In genomic region chr1:206080421-206080820, GRCh38 we compare ENCODE assay signal across 21 cellular contexts. TPM values are rescaled to one million over a fixed set of nuclear protein-coding genes. Genes with fewer than 3 reads are reported as not detected.
DNase-seq lines count a peak whose midpoint lies in the region; ATAC-seq and TF ChIP-seq lines count a peak whose summit lies in the region.
"Had no signal": no experiment of that assay in that cellular context is flagged by ENCODE, and none has a peak within 500 bp of the region (broad histone marks: within the 10 kb centered on the region; RNA-seq: fewer than 3 reads in every experiment).

No MANE protein-coding gene starts in this region.

- H3K4me3 Mint-ChIP-seq in T-helper 1 cell treated with Interleukin-12 subunit alpha and Interleukin-12 subunit beta and Interleukin-4 antibody, amounts not matched to agents 30 μg/mL and 1 μg/mL, for 36 hours = peak overlapping the region; percentile 12
- no peak overlapping the region for H3K4me3 Mint-ChIP-seq in endodermal cell
- H3K4me3 Mint-ChIP-seq: activated T-helper 1 cell treated with anti-CD3 and anti-CD28 coated beads, Interleukin-12 subunit alpha, Interleukin-12 subunit beta, Interleukin-2, Interleukin-4 antibody, amounts not matched to agents 30 ng/mL and 10 ng/mL and 1 ng/mL, durations not matched to agents 14 hours and 24 hours and 36 hours; brain; GM23338; mesothelial cell of epicardium; natural killer cell treated with Interleukin-12 subunit alpha and Interleukin-12 subunit beta and Interleukin-15 and Interleukin-18, amount 100 ng/mL, for 72 hours had no signal

- no peaks in the 10 kb centered on the region for H3K4me1 ChIP-seq in endodermal cell (ENCODE audit: control insufficient read depth, insufficient read depth, low read length)

- DNase-seq in T-helper 1 cell (no peak), GF-D8 (lab: John Stamatoyannopoulos, UW) (peak; percentile 98), SIG-M5 treated with dmso at 0.1 percent for 504 hours (lab: John Stamatoyannopoulos, UW; ENCODE audit: unreplicated experiment) (peak; percentile 86), endodermal cell (peak; percentile 27), GM13977 (ENCODE audit: low spot score) (no peak), HuH-7.5 (ENCODE audit: low spot score) (no peak)
- DNase-seq: DMS 273 treated with DMSO at 0.1 percent for 48 hours, left colon, NCI-H1417 treated with DMSO at 0.1 percent for 48 hours, NCI-H526, right lobe of liver had no signal

- in situ Hi-C loops in GM13977 (cut with MboI; ENCODE audit: low pct_unique_long_range_greater_than_20kb, low sequenced_read_pairs, unreplicated experiment) = no loop called here

- H3K27ac Mint-ChIP-seq in T-helper 1 cell treated with Interleukin-12 subunit alpha and Interleukin-12 subunit beta and Interleukin-4 antibody, amounts not matched to agents 30 μg/mL and 1 μg/mL, for 36 hours = no peak overlapping the region
- H3K27ac Mint-ChIP-seq in endodermal cell = no peak overlapping the region
- H3K27ac Mint-ChIP-seq: activated T-helper 1 cell treated with anti-CD3 and anti-CD28 coated beads, Interleukin-12 subunit alpha, Interleukin-12 subunit beta, Interleukin-2, Interleukin-4 antibody, amounts not matched to agents 30 ng/mL and 10 ng/mL and 1 ng/mL, durations not matched to agents 14 hours and 24 hours and 36 hours; brain; GM23338; mesothelial cell of epicardium; natural killer cell treated with Interleukin-12 subunit alpha and Interleukin-12 subunit beta and Interleukin-15 and Interleukin-18, amount 100 ng/mL, for 72 hours had no signal

- H3K27ac ChIP-seq in endodermal cell (ENCODE audit: low read depth, low read length) = no peak overlapping the region
- H3K27ac ChIP-seq: right lobe of liver had no signal

- no peak for TF ChIP-seq CTCF in endodermal cell (conservative IDR thresholded peaks at IDR 0.05)
- TF ChIP-seq CTCF in GM13977 (IDR thresholded peaks at IDR 0.05; ENCODE audit: extremely low read depth, insufficient read depth, missing control alignments) = no peak

- H3K36me3 ChIP-seq in endodermal cell (ENCODE audit: control insufficient read depth, insufficient read depth, low read length) = no peaks in the 10 kb centered on the region
- H3K36me3 ChIP-seq: right lobe of liver had no signal

- WGBS in endodermal cell (ENCODE audit: insufficient coverage in 1 of 2, insufficient read length in 1 of 2), 2 experiments = 91 to 94% methylated on average over 6 of the region's 6 CpGs

- H3K4me1 Mint-ChIP-seq in T-helper 1 cell treated with Interleukin-12 subunit alpha and Interleukin-12 subunit beta and Interleukin-4 antibody, amounts not matched to agents 30 μg/mL and 1 μg/mL, for 36 hours (ENCODE audit: low read depth) = peaks cover 19% of the 10 kb centered on the region
- H3K4me1 Mint-ChIP-seq in endodermal cell = peaks cover 4% of the 10 kb centered on the region
- H3K4me1 Mint-ChIP-seq: mesothelial cell of epicardium had no signal

- ATAC-seq in HG03342 (IDR thresholded peaks at IDR 0.05; ENCODE audit: unreplicated experiment) = no peak
- ATAC-seq: GM23338, left colon, right lobe of liver had no signal

- H3K27me3 Mint-ChIP-seq in T-helper 1 cell treated with Interleukin-12 subunit alpha and Interleukin-12 subunit beta and Interleukin-4 antibody, amounts not matched to agents 30 μg/mL and 1 μg/mL, for 36 hours (ENCODE audit: low read depth) = peaks cover 52% of the 10 kb centered on the region
- H3K27me3 Mint-ChIP-seq in endodermal cell (ENCODE audit: insufficient read depth) = no peaks in the 10 kb centered on the region
- H3K27me3 Mint-ChIP-seq: brain had no signal

- H3K36me3 Mint-ChIP-seq in T-helper 1 cell treated with Interleukin-12 subunit alpha and Interleukin-12 subunit beta and Interleukin-4 antibody, amounts not matched to agents 30 μg/mL and 1 μg/mL, for 36 hours (ENCODE audit: low read depth) = no peaks in the 10 kb centered on the region
- H3K36me3 Mint-ChIP-seq in endodermal cell (ENCODE audit: low read depth) = no peaks in the 10 kb centered on the region
- H3K36me3 Mint-ChIP-seq: brain; mesothelial cell of epicardium; natural killer cell treated with Interleukin-12 subunit alpha and Interleukin-12 subunit beta and Interleukin-15 and Interleukin-18, amount 100 ng/mL, for 72 hours had no signal

- no peaks in the 10 kb centered on the region for H3K27me3 ChIP-seq in endodermal cell (ENCODE audit: control insufficient read depth, insufficient read depth, low read length, poor library complexity, severe bottlenecking)
- H3K27me3 ChIP-seq: right lobe of liver had no signal

- no peaks in the 10 kb centered on the region for H3K9me3 Mint-ChIP-seq in T-helper 1 cell treated with Interleukin-12 subunit alpha and Interleukin-12 subunit beta and Interleukin-4 antibody, amounts not matched to agents 30 μg/mL and 1 μg/mL, for 36 hours
- no peaks in the 10 kb centered on the region for H3K9me3 Mint-ChIP-seq in endodermal cell
- H3K9me3 Mint-ChIP-seq: activated T-helper 1 cell treated with anti-CD3 and anti-CD28 coated beads, Interleukin-12 subunit alpha, Interleukin-12 subunit beta, Interleukin-2, Interleukin-4 antibody, amounts not matched to agents 30 ng/mL and 10 ng/mL and 1 ng/mL, durations not matched to agents 14 hours and 24 hours and 36 hours; brain; GM23338; mesothelial cell of epicardium; natural killer cell treated with Interleukin-12 subunit alpha and Interleukin-12 subunit beta and Interleukin-15 and Interleukin-18, amount 100 ng/mL, for 72 hours had no signal

- H3K9ac ChIP-seq in endodermal cell (ENCODE audit: extremely low read depth, low read length, poor library complexity, severe bottlenecking) = no peak overlapping the region

- no peak overlapping the region for H3K4me3 ChIP-seq in endodermal cell (ENCODE audit: low read length)
- H3K4me3 ChIP-seq: GM23338, right lobe of liver had no signal

- H3K9me3 ChIP-seq in endodermal cell (ENCODE audit: control insufficient read depth, low read length) = no peaks in the 10 kb centered on the region
- H3K9me3 ChIP-seq: right lobe of liver had no signal

RNA-seq across cellular contexts. Expression of gene RHEX, which starts 27.4 kb away (rescaled TPM):
- total RNA-seq in endodermal cell = not detected
- polyA plus RNA-seq in endodermal cell (2013, experiment 1 of 2) = 0.71 TPM
- 1.2 TPM for polyA plus RNA-seq in endodermal cell (2013, experiment 2 of 2)
- total RNA-seq: activated T-helper 1 cell treated with anti-CD3 and anti-CD28 coated beads, Interleukin-12 subunit alpha, Interleukin-12 subunit beta, Interleukin-2, Interleukin-4 antibody, amounts not matched to agents 30 ng/mL and 10 ng/mL and 1 ng/mL, durations not matched to agents 14 hours and 24 hours and 36 hours; GM23338; HT1080; mesothelial cell of epicardium had no signal
- polyA plus RNA-seq: BJ, GM23338 had no signal

RNA-seq across cellular contexts. Expression of gene AVPR1B, which starts 36.8 kb away (rescaled TPM):
- under 1 TPM in 1 of 2 donors, not detected in 1; 0.11 TPM for total RNA-seq in endodermal cell
- not detected for polyA plus RNA-seq in endodermal cell (2013, experiment 1 of 2)
- not detected for polyA plus RNA-seq in endodermal cell (2013, experiment 2 of 2)
- total RNA-seq: activated T-helper 1 cell treated with anti-CD3 and anti-CD28 coated beads, Interleukin-12 subunit alpha, Interleukin-12 subunit beta, Interleukin-2, Interleukin-4 antibody, amounts not matched to agents 30 ng/mL and 10 ng/mL and 1 ng/mL, durations not matched to agents 14 hours and 24 hours and 36 hours; HT1080; mesothelial cell of epicardium; natural killer cell treated with Interleukin-12 subunit alpha and Interleukin-12 subunit beta and Interleukin-15 and Interleukin-18, amount 100 ng/mL, for 72 hours; right lobe of liver; subcutaneous adipose tissue had no signal
- polyA plus RNA-seq: BJ had no signal

RNA-seq across cellular contexts. Expression of gene CTSE, which starts 56.7 kb away (rescaled TPM):
- total RNA-seq in endodermal cell = under 1 TPM; 0.15 to 0.42 TPM
- polyA plus RNA-seq in endodermal cell (2013, experiment 1 of 2) = 0.39 TPM
- polyA plus RNA-seq in endodermal cell (2013, experiment 2 of 2) = 0.12 TPM
- total RNA-seq: activated T-helper 1 cell treated with anti-CD3 and anti-CD28 coated beads, Interleukin-12 subunit alpha, Interleukin-12 subunit beta, Interleukin-2, Interleukin-4 antibody, amounts not matched to agents 30 ng/mL and 10 ng/mL and 1 ng/mL, durations not matched to agents 14 hours and 24 hours and 36 hours; GM23338; mesothelial cell of epicardium; natural killer cell treated with Interleukin-12 subunit alpha and Interleukin-12 subunit beta and Interleukin-15 and Interleukin-18, amount 100 ng/mL, for 72 hours; subcutaneous adipose tissue had no signal
- polyA plus RNA-seq: BJ, GM23338 had no signal

Comparison
In these comparisons a context has a peak if more than half of its experiments do, and no peak if none do; other contexts are left out.
1. DNase-seq: peak in GF-D8 (single experiment), SIG-M5 treated with dmso at 0.1 percent for 504 hours (single experiment) and endodermal cell (single experiment); none in T-helper 1 cell (0 of 5), GM13977 (single experiment) and HuH-7.5 (single experiment).